In the genomic region with DNA sequence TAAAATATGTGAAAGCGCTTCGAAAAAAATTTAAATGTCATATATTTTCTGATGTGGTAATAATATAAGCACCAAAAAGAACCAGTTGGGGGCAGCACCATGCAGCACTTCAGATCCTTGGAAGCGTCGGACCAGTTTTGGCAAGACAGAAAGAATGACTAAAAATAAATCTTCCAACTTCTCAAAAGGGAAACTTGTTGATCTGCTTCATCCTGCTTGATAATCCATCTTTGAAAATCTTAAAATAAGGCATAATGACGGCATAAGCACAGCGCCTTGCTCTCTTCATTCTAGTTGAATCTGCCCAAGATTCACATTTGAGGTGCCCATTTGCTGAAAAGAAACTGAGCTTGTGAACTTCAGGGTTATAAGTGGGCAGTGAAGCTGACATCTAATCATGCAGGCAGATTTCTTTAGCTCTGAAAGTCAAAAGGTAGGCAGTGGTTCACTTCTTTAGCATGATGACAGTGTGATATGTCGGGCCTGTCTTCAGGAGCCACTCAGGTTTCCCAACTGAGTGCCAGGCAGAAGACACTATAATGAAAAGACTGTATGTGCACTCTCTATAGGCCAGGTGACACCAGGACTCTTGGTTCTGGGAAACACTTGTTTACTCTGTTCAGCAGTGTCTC, we compare ENCODE assay signal across 8 cellular contexts. TPM values are rescaled to one million over a fixed set of nuclear protein-coding genes. Genes with fewer than 3 reads are reported as not detected.
DNase-seq lines count a peak whose midpoint lies in the region; ATAC-seq and TF ChIP-seq lines count a peak whose summit lies in the region.

No MANE protein-coding gene starts in this region.

- ATAC-seq in IMR-90 (ENCODE audit: low read depth) (peak; percentile 71), right cardiac atrium (peak; percentile 76 to 82), GM21786 (IDR thresholded peaks at IDR 0.05; ENCODE audit: unreplicated experiment) (no peak), HG02588 (IDR thresholded peaks at IDR 0.05; ENCODE audit: unreplicated experiment) (no peak)

- no peaks in the 10 kb centered on the region for H3K9me1 ChIP-seq in IMR-90 (ENCODE audit: insufficient read depth, low read length)

- dilution Hi-C loops in IMR-90 (cut with HindIII; ENCODE audit: low sequenced_read_pairs, unreplicated experiment), result no loop called here

- CTCF ChIA-PET in IMR-90 (lab: Yijun Ruan, JAX), result interaction anchor here (0.6 to 8.1 kb wide), 11 partner anchors 11 to 227 kb away, joined by 3 to 95 read pairs (median 4); partner anchors contain the start of gene TESK2

- no peak overlapping the region for H3K18ac ChIP-seq in IMR-90 (ENCODE audit: low read depth, low read length)

- no peak overlapping the region for H2AK9ac ChIP-seq in IMR-90 (replicated peaks; ENCODE audit: low read depth, low read length, poor library complexity)

- no peak overlapping the region for H4K91ac ChIP-seq in IMR-90 (ENCODE audit: insufficient read depth, low read depth, low read length)

- H3K4me3 ChIP-seq in IMR-90 (ENCODE audit: insufficient read depth, low read depth, low read length), result no peak overlapping the region
- no peak overlapping the region for H3K4me3 ChIP-seq in right cardiac atrium (ENCODE audit: low read length)
- H3K4me3 ChIP-seq in sigmoid colon, result no peak overlapping the region

- in situ Hi-C loops in Caki2 (cut with HindIII; ENCODE audit: low pct_unique_long_range_greater_than_20kb, low sequenced_read_pairs), result no loop called here
- in situ Hi-C loops in IMR-90 (cut with MboI; ENCODE audit: low sequenced_read_pairs), result loop anchor here (5.0 kb wide), 1 partner anchor 212 kb away; no protein-coding TSS in a partner anchor

- no peak overlapping the region for H2BK15ac ChIP-seq in IMR-90 (ENCODE audit: low read depth, low read length)

- no peak for TF ChIP-seq EP300 in sigmoid colon (IDR thresholded peaks at IDR 0.05)

- H2BK20ac ChIP-seq in IMR-90 (ENCODE audit: low read depth, low read length), result no peak overlapping the region

- H4K8ac ChIP-seq in IMR-90 (ENCODE audit: low read depth in 2 of 2, low read length in 2 of 2), result no peak overlapping the region; a peak in 1 of 4 replicates

- H3K27me3 ChIP-seq in IMR-90 (ENCODE audit: control insufficient read depth, insufficient read depth, low read length) (no peaks in the 10 kb centered on the region), right cardiac atrium (ENCODE audit: control insufficient read depth, insufficient read depth) (no peaks in the 10 kb centered on the region), sigmoid colon (no peaks in the 10 kb centered on the region)

- H3K14ac ChIP-seq in IMR-90 (replicated peaks; ENCODE audit: low read depth, low read length), result no peak overlapping the region

- no peak overlapping the region for H2AK5ac ChIP-seq in IMR-90 (ENCODE audit: low read depth, low read length)

- H3K4ac ChIP-seq in IMR-90 (ENCODE audit: low read depth, low read length), result no peak overlapping the region

- H3K79me1 ChIP-seq in IMR-90 (ENCODE audit: low read depth in 1 of 2, low read length in 2 of 2), result no peaks in the 10 kb centered on the region

- H4K5ac ChIP-seq in IMR-90 (ENCODE audit: low read depth, low read length), result no peak overlapping the region

- BruUV-seq in IMR-90 (replicated peaks; lab: Mats Ljungman, UMichigan), result no TSS peak

- no peak for TF ChIP-seq POLR2A in IMR-90 (IDR thresholded peaks at IDR 0.05; ENCODE audit: low read depth, low read length)
- no peak for TF ChIP-seq POLR2A in sigmoid colon (IDR thresholded peaks at IDR 0.05)

- intact Hi-C loops in IMR-90 (cut with micrococcal nuclease), result loop anchor here (1.0 to 2.0 kb wide), 3 partner anchors 57 to 210 kb away; no protein-coding TSS in a partner anchor
- intact Hi-C loops in right cardiac atrium (cut with DNase I), result loop anchor here (2.0 to 10.0 kb wide), 7 partner anchors 131 to 215 kb away; partner anchors contain the start of gene TESK2 (in 3 of the 4)
- intact Hi-C loops in sigmoid colon (cut with DNase I), result loop anchor here (1.0 to 5.0 kb wide), 3 partner anchors 132 to 327 kb away; partner anchors contain the start of genes GPBP1L1 and TMEM69

- H2BK120ac ChIP-seq in IMR-90 (ENCODE audit: low read depth, low read length), result no peak overlapping the region

- no peak overlapping the region for H3K9ac ChIP-seq in IMR-90 (ENCODE audit: low read depth, low read length)

- no peak overlapping the region for H3K56ac ChIP-seq in IMR-90 (ENCODE audit: extremely low read depth, insufficient read depth, low read length)

- H2BK5ac ChIP-seq in IMR-90 (ENCODE audit: low read depth, low read length, poor library complexity, severe bottlenecking), result no peak overlapping the region

- H3K4me1 ChIP-seq in IMR-90 (ENCODE audit: control insufficient read depth, insufficient read depth, low read length) (no peaks in the 10 kb centered on the region; the same call in 1 of the 2 replicates), right cardiac atrium (ENCODE audit: control insufficient read depth, insufficient read depth, low read length) (peaks cover 1% of the 10 kb centered on the region), sigmoid colon (peaks cover 0 to 24% (median 14%) of the 10 kb centered on the region in 4 donors)

- no peak overlapping the region; the same call in 1 of the 2 replicates for H3K23ac ChIP-seq in IMR-90 (ENCODE audit: low read depth, low read length)

- peak; percentile 80 for TF ChIP-seq CTCF in IMR-90 (conservative IDR thresholded peaks at IDR 0.05; ENCODE audit: low read depth, low read length)
- TF ChIP-seq CTCF in sigmoid colon (IDR thresholded peaks at IDR 0.05), result peak; percentile 30 to 71 (median 54)

- H3K9me3 ChIP-seq in IMR-90 (ENCODE audit: control insufficient read depth, insufficient read depth, low read length), result no peaks in the 10 kb centered on the region
- no peaks in the 10 kb centered on the region for H3K9me3 ChIP-seq in right cardiac atrium (ENCODE audit: control insufficient read depth, low read length)
- no peaks in the 10 kb centered on the region for H3K9me3 ChIP-seq in sigmoid colon

- DNase-seq in Caki2 (ENCODE audit: low read depth) (peak; percentile 20), IMR-90 (peak; percentile 77), RPMI8226 (peak; percentile 55), right cardiac atrium (peak; percentile 63 to 84 (median 74)), sigmoid colon (peak; percentile 81)

- POLR2A ChIA-PET in IMR-90 (lab: Charles Lee; ENCODE audit: unreplicated experiment), result interaction anchor here (0.6 kb wide), 1 partner anchor 135 kb away, joined by 9 read pairs; no protein-coding TSS in a partner anchor

- no peak overlapping the region for H3K4me2 ChIP-seq in IMR-90 (ENCODE audit: low read depth, low read length)

- no peaks in the 10 kb centered on the region for H4K20me1 ChIP-seq in IMR-90 (ENCODE audit: insufficient read depth, low read length)

- H2AFZ ChIP-seq in IMR-90 (replicated peaks; ENCODE audit: low read length, poor library complexity), result no peak overlapping the region

- peak; percentile 84 for TF ChIP-seq RAD21 in IMR-90 (IDR thresholded peaks at IDR 0.05; ENCODE audit: low read length)

- H3K27ac ChIP-seq in IMR-90 (ENCODE audit: insufficient read depth, low read length) (no peak overlapping the region), angular gyrus (ENCODE audit: low read depth, low read length) (peak overlapping the region; percentile 10), right cardiac atrium (ENCODE audit: low read length) (peak overlapping the region; percentile 80), sigmoid colon (peak overlapping the region; percentile 67 to 76 (median 72))

- 60% methylated on average over 1 of the region's 7 CpGs; no CpG with 5 or more reads in 1 of the 2 experiments for WGBS in IMR-90 (ENCODE audit: extremely low coverage in 2 of 2, insufficient read length in 1 of 2), 2 experiments
- 11% methylated on average over 7 of the region's 7 CpGs for WGBS in right cardiac atrium
- WGBS in sigmoid colon, 2 donors, result 35% methylated on average over 7 of the region's 7 CpGs

- H3K36me3 ChIP-seq in IMR-90 (ENCODE audit: control insufficient read depth, insufficient read depth, low read length), result no peaks in the 10 kb centered on the region
- no peaks in the 10 kb centered on the region for H3K36me3 ChIP-seq in sigmoid colon

TF ChIP-seq in IMR-90, 13 proteins besides CTCF, POLR2A, EP300 and RAD21:
- peak; percentile 82 for TF ChIP-seq SMC3 (IDR thresholded peaks at IDR 0.05; ENCODE audit: low read depth, low read length)
- TF ChIP-seq BHLHE40 (IDR thresholded peaks at IDR 0.05; ENCODE audit: low read depth, low read length), result no peak

RNA-seq across cellular contexts. Expression of gene MUTYH, which starts 19.8 kb away (rescaled TPM):
- 24.9 and 54.8 TPM in 2 replicates for total RNA-seq in Caki2 (2014; rRNA removed; shearing (Covaris generic); ENCODE audit: low replicate concordance)
- 8.9 and 9.1 TPM in 2 replicates for total RNA-seq in IMR-90 (2012; rRNA removed)
- polyA plus RNA-seq in IMR-90 (2012; rRNA removed), result 14.3 and 14.6 TPM in 2 replicates
- polyA plus RNA-seq in IMR-90 (2012; cell fraction: cytosol; rRNA removed), result 7.2 and 8.2 TPM in 2 replicates
- 43.0 and 103 TPM in 2 replicates for polyA plus RNA-seq in IMR-90 (2012; cell fraction: nucleus; rRNA removed; ENCODE audit: low replicate concordance)
- total RNA-seq in right cardiac atrium, result 10 to 100 TPM in 3 of 4 donors, 1 to 10 TPM in 1; 7.7 to 12.7 (median 11.2) TPM
- 8.7 TPM for polyA plus RNA-seq in right cardiac atrium
- total RNA-seq in sigmoid colon, result 10 to 100 TPM; 15.7 to 22.8 (median 19.2) TPM
- polyA plus RNA-seq in sigmoid colon, result 10 to 100 TPM; 22.4 to 24.6 (median 23.7) TPM

RNA-seq across cellular contexts. Expression of gene TOE1, which starts 20.0 kb away (rescaled TPM):
- 9.9 and 11.5 TPM in 2 replicates for total RNA-seq in Caki2 (2014; rRNA removed; shearing (Covaris generic); ENCODE audit: low replicate concordance)
- total RNA-seq in IMR-90 (2012; rRNA removed) (18.6 and 18.9 TPM in 2 replicates), right cardiac atrium (1 to 10 TPM; 5.0 to 6.6 (median 6.2) TPM), sigmoid colon (10 to 100 TPM in 1 of 4 donors, 1 to 10 TPM in 3; 7.1 to 10.5 (median 7.3) TPM)
- polyA plus RNA-seq in IMR-90 (2012; rRNA removed) (15.5 and 16.8 TPM in 2 replicates), right cardiac atrium (4.5 TPM), sigmoid colon (10 to 100 TPM; 11.4 to 12.9 (median 12.0) TPM)
- polyA plus RNA-seq in IMR-90 (2012; cell fraction: cytosol; rRNA removed), result 9.0 and 11.3 TPM in 2 replicates
- 16.8 and 18.9 TPM in 2 replicates for polyA plus RNA-seq in IMR-90 (2012; cell fraction: nucleus; rRNA removed; ENCODE audit: low replicate concordance)

RNA-seq across cellular contexts. Expression of gene HPDL, which starts 33.3 kb away (rescaled TPM):
- total RNA-seq in Caki2 (2014; rRNA removed; shearing (Covaris generic); ENCODE audit: low replicate concordance), result 0.49 and 1.1 TPM in 2 replicates
- total RNA-seq in IMR-90 (2012; rRNA removed) (0.54 and 0.56 TPM in 2 replicates), right cardiac atrium (under 1 TPM in 3 of 4 donors, not detected in 1; 0.25 to 0.56 (median 0.40) TPM), sigmoid colon (under 1 TPM in 1 of 4 donors, not detected in 3; 0.95 TPM)
- polyA plus RNA-seq in IMR-90 (2012; rRNA removed) (1.1 and 1.5 TPM in 2 replicates), right cardiac atrium (0.38 TPM), sigmoid colon (10 to 100 TPM in 2 of 3 donors, 1 to 10 TPM in 1; 4.9 to 15.7 (median 11.4) TPM)
- 1.1 and 1.5 TPM in 2 replicates for polyA plus RNA-seq in IMR-90 (2012; cell fraction: cytosol; rRNA removed)
- 0.44 and 1.0 TPM in 2 replicates for polyA plus RNA-seq in IMR-90 (2012; cell fraction: nucleus; rRNA removed; ENCODE audit: low replicate concordance)

Comparison
In these comparisons a context has a peak if more than half of its experiments do, and no peak if none do; other contexts are left out.
1. DNase-seq: peak in every context shown above with its lines; median percentile 81 in sigmoid colon; 77 in IMR-90; 74 in right cardiac atrium; 55 in RPMI8226; 20 in Caki2.
2. ATAC-seq: peak in IMR-90 (single experiment) and right cardiac atrium (2 of 2); none in GM21786 (single experiment) and HG02588 (single experiment).